Comparison of ENCODE assay signal across 20 cellular contexts in the genomic region with DNA sequence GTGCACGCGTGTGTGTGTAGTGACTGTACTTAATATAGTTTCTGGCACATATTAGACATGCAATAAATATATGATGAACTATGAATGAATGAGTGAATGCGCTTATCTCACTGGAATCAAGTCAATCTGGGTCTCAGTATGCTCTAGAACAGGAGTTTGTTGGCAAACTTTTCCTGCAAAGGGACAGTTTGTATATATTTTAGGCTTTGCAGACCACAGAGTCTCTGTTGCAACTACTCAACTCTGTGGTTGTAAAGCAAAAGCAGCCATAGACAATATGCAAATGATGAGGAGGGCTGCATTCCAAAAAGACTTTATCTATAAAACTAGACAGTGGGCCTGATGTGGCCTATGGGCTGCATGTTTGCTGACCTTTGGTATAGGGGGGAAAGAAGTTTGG.
DNase-seq lines count a peak whose midpoint lies in the region; ATAC-seq and TF ChIP-seq lines count a peak whose summit lies in the region.
"Had no signal": no experiment of that assay in that cellular context is flagged by ENCODE, and none has a peak within 500 bp of the region (broad histone marks: within the 10 kb centered on the region; RNA-seq: fewer than 3 reads in every experiment).

No MANE protein-coding gene starts in this region.

- H3K27ac Mint-ChIP-seq in nephron progenitor cell = no peak overlapping the region
- H3K27ac Mint-ChIP-seq: CD14-positive monocyte; CD4-positive, alpha-beta T cell; CD8-positive, alpha-beta memory T cell; GM23338 had no signal

- no peaks in the 10 kb centered on the region for H3K79me2 ChIP-seq in smooth muscle cell (ENCODE audit: low read depth)

- H3K27me3 Mint-ChIP-seq in nephron progenitor cell (ENCODE audit: low read depth, poor library complexity) = peaks cover 10% of the 10 kb centered on the region

- peak; percentile 9 for DNase-seq in MV-4-11 (lab: John Stamatoyannopoulos, UW)
- DNase-seq in fibroblast of peridontal ligament (ENCODE audit: extremely low read depth) = peak; percentile 47
- DNase-seq in nephron progenitor cell = no peak
- DNase-seq in ACHN = no peak
- DNase-seq in activated CD4-positive, alpha-beta T cell treated with anti-CD3 and anti-CD28 coated beads for 4 hours = no peak
- no peak for DNase-seq in smooth muscle cell (lab: John Stamatoyannopoulos, UW; ENCODE audit: unreplicated experiment)
- DNase-seq: AML-193; BE2C; Calu3; CD4-positive, alpha-beta T cell; CD8-positive, alpha-beta memory T cell; DMS53; DMS79 treated with DMSO at 0.1 percent for 48 hours; GF-D8; H9; HFFc6 had no signal

- peaks cover 12% of the 10 kb centered on the region for H3K36me3 Mint-ChIP-seq in nephron progenitor cell (ENCODE audit: low read depth)
- H3K36me3 Mint-ChIP-seq: CD14-positive monocyte; CD8-positive, alpha-beta memory T cell had no signal

- H3K9me3 Mint-ChIP-seq in nephron progenitor cell = peaks cover 19% of the 10 kb centered on the region
- H3K9me3 Mint-ChIP-seq: CD14-positive monocyte; CD4-positive, alpha-beta T cell; GM23338; H9; HFFc6 had no signal

- H3K4me1 Mint-ChIP-seq in nephron progenitor cell = peaks cover 68% of the 10 kb centered on the region
- H3K4me1 Mint-ChIP-seq: CD14-positive monocyte; CD8-positive, alpha-beta memory T cell; GM23338; H9 had no signal

- in situ Hi-C loops in ACHN (cut with HindIII; ENCODE audit: low pct_ligation_motif_present, low pct_unique_long_range_greater_than_20kb, low sequenced_read_pairs) = no loop called here

- no peaks in the 10 kb centered on the region for H3K36me3 ChIP-seq in smooth muscle cell (ENCODE audit: low read depth)
- H3K36me3 ChIP-seq: BE2C; BLaER1 treated with 17β-estradiol and CSF1 and Interleukin-3, amounts not matched to agents 10 nM and 100 nM had no signal

- no peaks in the 10 kb centered on the region for H3K9me3 ChIP-seq in smooth muscle cell (replicated peaks; ENCODE audit: low read depth)
- H3K9me3 ChIP-seq: BE2C; BLaER1 treated with 17β-estradiol and CSF1 and Interleukin-3, amounts not matched to agents 10 nM and 100 nM had no signal

- TF ChIP-seq CTCF in nephron progenitor cell (IDR thresholded peaks at IDR 0.05) (no peak), smooth muscle cell (IDR thresholded peaks at IDR 0.05; ENCODE audit: borderline replicate concordance, insufficient read depth, poor library complexity, severe bottlenecking) (no peak)

- no peak overlapping the region for H3K4me3 ChIP-seq in smooth muscle cell
- H3K4me3 ChIP-seq: BLaER1 treated with 17β-estradiol and CSF1 and Interleukin-3, amounts not matched to agents 10 nM and 100 nM; GM23338 had no signal

- H3K27me3 ChIP-seq in smooth muscle cell (ENCODE audit: low read depth) = no peaks in the 10 kb centered on the region
- H3K27me3 ChIP-seq: BE2C; BLaER1 treated with 17β-estradiol and CSF1 and Interleukin-3, amounts not matched to agents 10 nM and 100 nM had no signal

- H3K4me1 ChIP-seq in smooth muscle cell (ENCODE audit: low read depth) = peaks cover 9% of the 10 kb centered on the region
- H3K4me1 ChIP-seq: BE2C; BLaER1 treated with 17β-estradiol and CSF1 and Interleukin-3, amounts not matched to agents 10 nM and 100 nM had no signal

- H3K4me2 ChIP-seq in smooth muscle cell = no peak overlapping the region
- H3K4me2 ChIP-seq: BLaER1 treated with 17β-estradiol and CSF1 and Interleukin-3, amounts not matched to agents 10 nM and 100 nM; GM23338 had no signal

- no peak overlapping the region for H3K27ac ChIP-seq in smooth muscle cell (ENCODE audit: low read depth)
- H3K27ac ChIP-seq: BLaER1 treated with 17β-estradiol and CSF1 and Interleukin-3, amounts not matched to agents 10 nM and 100 nM had no signal

- H3K9ac ChIP-seq in smooth muscle cell (ENCODE audit: low read depth) = no peak overlapping the region
- H3K9ac ChIP-seq: BLaER1 treated with 17β-estradiol and CSF1 and Interleukin-3, amounts not matched to agents 10 nM and 100 nM had no signal

- peaks cover 23% of the 10 kb centered on the region for H3F3A ChIP-seq in smooth muscle cell (ENCODE audit: low read depth)

- WGBS in smooth muscle cell (ENCODE audit: low lambda C conversion rate) = 97% methylated on average over 3 of the region's 3 CpGs

- no peak overlapping the region for H2AFZ ChIP-seq in smooth muscle cell (ENCODE audit: low read depth)
- H2AFZ ChIP-seq: GM23338 had no signal

- no peak for ATAC-seq in HG03439 (IDR thresholded peaks at IDR 0.05; ENCODE audit: unreplicated experiment)
- ATAC-seq: GM23338 had no signal

- H3K4me3 Mint-ChIP-seq in nephron progenitor cell = peak overlapping the region; percentile 0
- H3K4me3 Mint-ChIP-seq: CD14-positive monocyte; CD4-positive, alpha-beta T cell; CD8-positive, alpha-beta memory T cell; GM23338; H9; HFFc6 had no signal

- no peaks in the 10 kb centered on the region for H4K20me1 ChIP-seq in smooth muscle cell (ENCODE audit: low read depth)
- H4K20me1 ChIP-seq: BLaER1 treated with 17β-estradiol and CSF1 and Interleukin-3, amounts not matched to agents 10 nM and 100 nM had no signal

Comparison
In these comparisons a context has a peak if more than half of its experiments do, and no peak if none do; other contexts are left out.
1. DNase-seq: peak in MV-4-11 (single experiment) and fibroblast of peridontal ligament (single experiment); none in nephron progenitor cell (single experiment), ACHN (single experiment), activated CD4-positive, alpha-beta T cell treated with anti-CD3 and anti-CD28 coated beads for 4 hours (0 of 2) and smooth muscle cell (single experiment).